Comparison of ENCODE assay signal across 8 cellular contexts in genomic region chr19:4636151-4636717, GRCh38. TPM values are rescaled to one million over a fixed set of nuclear protein-coding genes. Genes with fewer than 3 reads are reported as not detected.
DNase-seq lines count a peak whose midpoint lies in the region; ATAC-seq, FAIRE-seq and TF ChIP-seq lines count a peak whose summit lies in the region.

No MANE protein-coding gene starts in this region.

- TF ChIP-seq RAD21 in HepG2 (CRISPR knock-in tag; IDR thresholded peaks at IDR 0.05) = peak; percentile 95

- intact Hi-C loops in HepG2 (cut with micrococcal nuclease; ENCODE audit: unreplicated experiment) = loop anchor here (2.0 kb wide), 1 partner anchor 47 kb away; no protein-coding TSS in a partner anchor

- peak; percentile 43 for DNase-seq in NCI-H1694 (lab: John Stamatoyannopoulos, UW)
- DNase-seq in activated CD4-positive, alpha-beta T cell treated with anti-CD3 and anti-CD28 coated beads for 24 hours (ENCODE audit: low read depth in 2 of 2) = peak; percentile 72 to 76
- DNase-seq in choroid plexus epithelial cell (ENCODE audit: low read depth) = peak; percentile 51
- DNase-seq in HepG2 (ENCODE audit: low spot score) = no peak
- peak; percentile 77 for DNase-seq in stimulated activated CD4-positive, alpha-beta T cell treated with anti-CD3 and anti-CD28 coated beads, Interleukin-4, amount 100 ng/mL, for 24 hours

- CTCF ChIA-PET in HepG2 (lab: Yijun Ruan, JAX; ENCODE audit: low intra/inter-chr PET ratio, low total read pairs) = interaction anchor here (0.7 to 2.7 kb wide), 5 partner anchors 45 to 77 kb away, joined by 3 to 25 read pairs (median 9); partner anchors contain the start of gene SEMA6B

- POLR2A ChIA-PET in HepG2 (lab: Yijun Ruan, JAX) = interaction anchor here (0.7 to 1.4 kb wide), 4 partner anchors 60 to 95 kb away, joined by 3 to 7 read pairs (median 4); no protein-coding TSS in a partner anchor

- no peak for TF ChIP-seq POLR2A in HepG2 (IDR thresholded peaks at IDR 0.05; ENCODE audit: insufficient read depth in 1 of 2, low read depth in 2 of 2, low read length in 2 of 2)

- H3K27me3 ChIP-seq in HepG2 (ENCODE audit: control insufficient read depth in 1 of 2, insufficient read depth in 2 of 2, low read length in 2 of 2) = no peaks in the 10 kb centered on the region; a peak in 1 of 5 replicates

- H3K79me2 ChIP-seq in HepG2 (ENCODE audit: insufficient read depth, low read length) = peaks cover 18% of the 10 kb centered on the region

- no TSS peak for BruUV-seq in HepG2 (replicated peaks; lab: Mats Ljungman, UMichigan)

- TF ChIP-seq EP300 in HepG2 (IDR thresholded peaks at IDR 0.05; ENCODE audit: low read depth in 2 of 2, low read length in 2 of 2) (no peak), HepG2 (CRISPR knock-in tag; IDR thresholded peaks at IDR 0.05; ENCODE audit: borderline replicate concordance) (no peak; the same call in 1 of the 2 replicates)

- in situ Hi-C loops in HepG2 (cut with HindIII; ENCODE audit: extremely low pct_ligation_motif_present, low pct_unique_long_range_greater_than_20kb) = loop anchor here (5.0 kb wide), 1 partner anchor 59 kb away; no protein-coding TSS in a partner anchor

- ATAC-seq in HepG2 (peak; percentile 37), HG02981 (IDR thresholded peaks at IDR 0.05; ENCODE audit: unreplicated experiment) (no peak), HG03039 (IDR thresholded peaks at IDR 0.05; ENCODE audit: unreplicated experiment) (no peak)

- no peaks in the 10 kb centered on the region for H3K9me3 ChIP-seq in HepG2 (ENCODE audit: low read length)

- WGBS in HepG2 (ENCODE audit: low lambda C conversion rate) = 0% methylated on average over 6 of the region's 43 CpGs

- H3K36me3 ChIP-seq in HepG2 (replicated peaks in 1 of 2; ENCODE audit: control insufficient read depth in 1 of 2, insufficient read depth in 2 of 2, low read length in 2 of 2) = no peaks in the 10 kb centered on the region

- no peak for FAIRE-seq in HepG2 (lab: Jason Lieb, UNC)

- peaks cover 51% of the 10 kb centered on the region for H3K4me1 ChIP-seq in HepG2 (ENCODE audit: insufficient read depth, low read length)

- peak overlapping the region; percentile 61 for H3K9ac ChIP-seq in HepG2 (ENCODE audit: insufficient read depth, low read depth, low read length)

- no peak overlapping the region for H2AFZ ChIP-seq in HepG2 (ENCODE audit: low read length)

- peaks cover 4% of the 10 kb centered on the region; the same call in 1 of the 2 replicates for H4K20me1 ChIP-seq in HepG2 (ENCODE audit: insufficient read depth, low read length)

- peak overlapping the region; percentile 60 for H3K4me3 ChIP-seq in choroid plexus epithelial cell (ENCODE audit: low read depth, low read length)
- H3K4me3 ChIP-seq in HepG2 (replicated peaks in 1 of 3; ENCODE audit: insufficient read depth in 1 of 3, low read depth in 2 of 3, low read length in 3 of 3) = peak overlapping the region; percentile 57 to 80 (median 71)

- TF ChIP-seq CTCF in GM12872 (IDR thresholded peaks at IDR 0.05; ENCODE audit: insufficient read depth, low read depth, low read length) = peak; percentile 85
- peak; percentile 65 for TF ChIP-seq CTCF in choroid plexus epithelial cell (conservative IDR thresholded peaks at IDR 0.05; ENCODE audit: low read depth, low read length)
- TF ChIP-seq CTCF in HepG2 (CRISPR knock-in tag; IDR thresholded peaks at IDR 0.05) = peak; percentile 87

- H3K27ac ChIP-seq in HepG2 (ENCODE audit: extremely low read length, insufficient read depth, low read length) = no peak overlapping the region

- peak overlapping the region; percentile 86 for H3K4me2 ChIP-seq in HepG2 (ENCODE audit: low read depth, low read length)

TF ChIP-seq in HepG2, 621 proteins besides CTCF, POLR2A, EP300 and RAD21 (continues in another document):
- TF ChIP-seq ZNF614 (CRISPR knock-in tag; IDR thresholded peaks at IDR 0.05; ENCODE audit: borderline replicate concordance) = 0 out of 2 replicates have a peak, but pooled peaks have one; percentile 16

RNA-seq across cellular contexts. Expression of gene TNFAIP8L1, which starts 3.1 kb away (rescaled TPM):
- 18.9 and 21.4 TPM in 2 replicates for total RNA-seq in HepG2 (2016; rRNA removed; fragmentation: Illumina TruSeq; extraction: Trizol)
- 5.7 and 6.2 TPM in 2 replicates for total RNA-seq in HepG2 (2016; cell fraction: cytosol; rRNA removed; fragmentation: Illumina TruSeq; extraction: Trizol; ENCODE audit: low read depth)
- 15.8 and 20.8 TPM in 2 replicates for total RNA-seq in HepG2 (2016; cell fraction: insoluble cytoplasmic fraction; rRNA removed; fragmentation: Illumina TruSeq; extraction: Trizol)
- 17.1 and 17.6 TPM in 2 replicates for total RNA-seq in HepG2 (2016; cell fraction: membrane; rRNA removed; fragmentation: Illumina TruSeq; extraction: Trizol)
- 9.7 and 12.6 TPM in 2 replicates for total RNA-seq in HepG2 (2016; cell fraction: nucleus; rRNA removed; fragmentation: Illumina TruSeq; extraction: Trizol)
- polyA plus RNA-seq in HepG2 (2011; rRNA removed) = 13.4 and 14.2 TPM in 2 replicates
- polyA plus RNA-seq in HepG2 (2011; cell fraction: cytosol; rRNA removed) = 16.1 and 16.8 TPM in 2 replicates
- 7.6 and 8.4 TPM in 2 replicates for polyA plus RNA-seq in HepG2 (2011; cell fraction: nucleus; rRNA removed)
- 11.6 and 15.1 TPM in 2 replicates for polyA plus RNA-seq in HepG2 (2012)
- 5.3 and 5.7 TPM in 2 replicates for polyA plus RNA-seq in HepG2 (2016; cell fraction: cytosol; fragmentation: Illumina TruSeq; extraction: Trizol; ENCODE audit: low read depth)
- polyA plus RNA-seq in HepG2 (2016; cell fraction: insoluble cytoplasmic fraction; fragmentation: Illumina TruSeq; extraction: Trizol; ENCODE audit: low read depth) = 20.0 and 23.7 TPM in 2 replicates
- polyA plus RNA-seq in HepG2 (2016; cell fraction: membrane; fragmentation: Illumina TruSeq; extraction: Trizol; ENCODE audit: low read depth) = 13.6 and 14.4 TPM in 2 replicates
- 15.4 and 17.2 TPM in 2 replicates for polyA plus RNA-seq in HepG2 (2016; cell fraction: nucleus; fragmentation: Illumina TruSeq; extraction: Trizol; ENCODE audit: insufficient read depth, low read depth)
- polyA minus RNA-seq in HepG2 (2011; rRNA and poly(A)+ RNA removed; ENCODE audit: low replicate concordance) = 2.7 and 20.5 TPM in 2 replicates
- polyA minus RNA-seq in HepG2 (2011; cell fraction: cytosol; rRNA and poly(A)+ RNA removed) = 10.1 and 10.4 TPM in 2 replicates
- 8.8 and 9.0 TPM in 2 replicates for polyA minus RNA-seq in HepG2 (2011; cell fraction: nucleus; rRNA and poly(A)+ RNA removed)

RNA-seq across cellular contexts. Expression of gene MYDGF, which starts 33.9 kb away (rescaled TPM):
- total RNA-seq in HepG2 (2016; rRNA removed; fragmentation: Illumina TruSeq; extraction: Trizol) = 51.2 and 116 TPM in 2 replicates
- total RNA-seq in HepG2 (2016; cell fraction: cytosol; rRNA removed; fragmentation: Illumina TruSeq; extraction: Trizol; ENCODE audit: low read depth) = 22.6 and 23.9 TPM in 2 replicates
- 51.8 and 121 TPM in 2 replicates for total RNA-seq in HepG2 (2016; cell fraction: insoluble cytoplasmic fraction; rRNA removed; fragmentation: Illumina TruSeq; extraction: Trizol)
- 39.4 and 44.5 TPM in 2 replicates for total RNA-seq in HepG2 (2016; cell fraction: membrane; rRNA removed; fragmentation: Illumina TruSeq; extraction: Trizol)
- 80.0 and 98.1 TPM in 2 replicates for total RNA-seq in HepG2 (2016; cell fraction: nucleus; rRNA removed; fragmentation: Illumina TruSeq; extraction: Trizol)
- 195 and 198 TPM in 2 replicates for polyA plus RNA-seq in HepG2 (2011; rRNA removed)
- 230 and 342 TPM in 2 replicates for polyA plus RNA-seq in HepG2 (2011; cell fraction: cytosol; rRNA removed)
- 115 and 125 TPM in 2 replicates for polyA plus RNA-seq in HepG2 (2011; cell fraction: nucleus; rRNA removed)
- polyA plus RNA-seq in HepG2 (2012) = 153 and 214 TPM in 2 replicates
- polyA plus RNA-seq in HepG2 (2016; cell fraction: cytosol; fragmentation: Illumina TruSeq; extraction: Trizol; ENCODE audit: low read depth) = 30.7 and 35.4 TPM in 2 replicates
- 58.1 and 61.6 TPM in 2 replicates for polyA plus RNA-seq in HepG2 (2016; cell fraction: insoluble cytoplasmic fraction; fragmentation: Illumina TruSeq; extraction: Trizol; ENCODE audit: low read depth)
- 39.4 and 41.3 TPM in 2 replicates for polyA plus RNA-seq in HepG2 (2016; cell fraction: membrane; fragmentation: Illumina TruSeq; extraction: Trizol; ENCODE audit: low read depth)
- polyA plus RNA-seq in HepG2 (2016; cell fraction: nucleus; fragmentation: Illumina TruSeq; extraction: Trizol; ENCODE audit: insufficient read depth, low read depth) = 174 and 190 TPM in 2 replicates
- polyA minus RNA-seq in HepG2 (2011; rRNA and poly(A)+ RNA removed; ENCODE audit: low replicate concordance) = 65.4 and 78.5 TPM in 2 replicates
- polyA minus RNA-seq in HepG2 (2011; cell fraction: cytosol; rRNA and poly(A)+ RNA removed) = 53.5 and 66.5 TPM in 2 replicates
- 27.7 and 29.1 TPM in 2 replicates for polyA minus RNA-seq in HepG2 (2011; cell fraction: nucleus; rRNA and poly(A)+ RNA removed)
